8 cellular contexts compared by ENCODE assay signal in the genomic region with DNA sequence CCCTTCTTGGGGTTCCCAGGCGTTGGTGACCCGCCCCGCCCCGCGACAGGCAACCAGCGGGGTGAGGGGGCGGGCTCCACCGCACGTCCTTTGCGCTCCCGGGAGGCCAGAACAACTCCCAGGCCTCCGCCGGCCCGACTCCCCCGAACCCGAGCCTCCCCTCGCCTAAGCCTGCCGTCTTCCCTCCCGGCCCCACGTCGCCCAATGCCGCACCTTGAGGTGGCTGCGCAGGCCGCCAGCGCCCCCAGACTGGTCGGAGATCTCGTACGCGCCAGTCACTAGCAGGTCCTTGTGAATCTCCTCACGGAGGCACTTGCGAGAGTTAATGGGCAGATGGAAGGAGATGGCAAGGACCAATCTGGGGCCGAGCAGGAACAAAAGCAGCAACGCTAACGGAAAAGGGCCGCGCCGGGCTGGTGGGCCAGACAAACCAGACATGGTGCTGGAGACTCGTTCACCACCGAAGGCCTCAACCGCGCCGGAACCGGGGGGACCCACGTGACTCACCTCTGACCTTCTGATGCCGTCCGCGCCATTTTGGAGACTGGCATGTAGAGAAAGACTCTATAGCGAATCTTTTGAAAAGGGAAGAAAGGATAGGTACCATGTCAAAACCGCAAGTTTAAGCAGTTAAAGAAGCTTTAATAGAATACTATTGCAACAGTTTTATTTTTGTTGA. TPM values are rescaled to one million over a fixed set of nuclear protein-coding genes. Genes with fewer than 3 reads are reported as not detected.
DNase-seq lines count a peak whose midpoint lies in the region; ATAC-seq and TF ChIP-seq lines count a peak whose summit lies in the region.

TMED10 (minus strand) TSS at position 471 of the 679 bp plus-strand sequence; CDS start at position 438, 33 bp downstream.

- H3K27ac ChIP-seq in SK-N-SH (ENCODE audit: low read depth in 2 of 2, low read length in 1 of 2) (peak within 1 kb of the TSS; percentile 95 to 98), ovary (peak within 1 kb of the TSS; percentile 62 to 93), thyroid gland (peak within 1 kb of the TSS; percentile 92 to 97 (median 94))

- H3K36me3 ChIP-seq in SK-N-SH (replicated peaks in 1 of 2; ENCODE audit: control insufficient read depth in 1 of 2, insufficient read depth in 2 of 2, low read length in 1 of 2) = peaks cover 0 to 3% of the 10 kb centered on the region in 2 experiments
- no peaks in the 10 kb centered on the region for H3K36me3 ChIP-seq in ovary
- H3K36me3 ChIP-seq in thyroid gland = no peaks in the 10 kb centered on the region

- POLR2A ChIA-PET in SK-N-SH (lab: Yijun Ruan, JAX) = interaction anchor here (1.2 kb wide), 1 partner anchor 118 kb away, joined by 3 read pairs; no protein-coding TSS in a partner anchor

- DNase-seq in Daoy (ENCODE audit: low read depth) = peak; percentile 92
- peak; percentile 90 for DNase-seq in Jurkat, Clone E6-1 (ENCODE audit: low read depth, low spot score)
- DNase-seq in SK-N-SH = peak; percentile 92
- peak; percentile 89 for DNase-seq in activated naive CD4-positive, alpha-beta T cell treated with anti-CD3 and anti-CD28 coated beads, Interleukin-2, amount 50 U/mL, for 72 hours (ENCODE audit: low spot score in 2 of 2)
- DNase-seq in head of caudate nucleus = peak; percentile 78 to 97 (median 91)
- DNase-seq in ovary = peak; percentile 87 to 93 (median 91)
- DNase-seq in thyroid gland = peak; percentile 84 to 90

- TF ChIP-seq CTCF in SK-N-SH (IDR thresholded peaks at IDR 0.05) = no peak; the same call in 1 of the 2 replicates
- TF ChIP-seq CTCF in ovary (IDR thresholded peaks at IDR 0.05) = no peak
- TF ChIP-seq CTCF in thyroid gland (IDR thresholded peaks at IDR 0.05) = no peak

- peak within 1 kb of the TSS; percentile 99 for H3K9ac ChIP-seq in SK-N-SH

- TF ChIP-seq POLR2A in ovary (IDR thresholded peaks at IDR 0.05) (peak; percentile 82), thyroid gland (IDR thresholded peaks at IDR 0.05) (peak; percentile 41 to 81)

- CTCF ChIA-PET in SK-N-SH (lab: Yijun Ruan, JAX) = interaction anchor here (1.0 kb wide), 2 partner anchors 108 to 123 kb away, joined by 3 read pairs; no protein-coding TSS in a partner anchor

- no peaks in the 10 kb centered on the region for H3K9me2 ChIP-seq in SK-N-SH

- H3K4me3 ChIP-seq in Jurkat, Clone E6-1 (ENCODE audit: low read length) = peak within 1 kb of the TSS; percentile 90
- peak within 1 kb of the TSS; percentile 83 to 91 for H3K4me3 ChIP-seq in SK-N-SH (ENCODE audit: low read depth in 2 of 2, low read length in 1 of 2)
- peak within 1 kb of the TSS; percentile 92 for H3K4me3 ChIP-seq in ovary
- H3K4me3 ChIP-seq in thyroid gland (replicated peaks in 1 of 3) = peak within 1 kb of the TSS; percentile 91 to 97 (median 96)

- ATAC-seq in GM21619 (IDR thresholded peaks at IDR 0.05; ENCODE audit: unreplicated experiment) = peak; percentile 61
- peak; percentile 83 to 84 for ATAC-seq in activated naive CD4-positive, alpha-beta T cell treated with anti-CD3 and anti-CD28 coated beads, Interleukin-2, amount 50 U/mL, for 72 hours

- H3F3A ChIP-seq in SK-N-SH (replicated peaks; ENCODE audit: insufficient read depth) = no peaks in the 10 kb centered on the region

- H3K79me2 ChIP-seq in SK-N-SH (ENCODE audit: insufficient read depth) = peaks cover 51% of the 10 kb centered on the region

- H4K20me1 ChIP-seq in SK-N-SH (ENCODE audit: insufficient read depth) = peaks cover 28% of the 10 kb centered on the region

- TF ChIP-seq EP300 in SK-N-SH (IDR thresholded peaks at IDR 0.05; ENCODE audit: borderline replicate concordance in 1 of 2, low read depth in 1 of 2, low read length in 1 of 2) = no peak
- peak; percentile 13 for TF ChIP-seq EP300 in ovary (IDR thresholded peaks at IDR 0.05)

- no peaks in the 10 kb centered on the region for H3K36me3 Mint-ChIP-seq in activated naive CD4-positive, alpha-beta T cell treated with anti-CD3 and anti-CD28 coated beads, Interleukin-2, amount 50 U/mL, for 72 hours

- H3K27ac Mint-ChIP-seq in activated naive CD4-positive, alpha-beta T cell treated with anti-CD3 and anti-CD28 coated beads, Interleukin-2, amount 50 U/mL, for 72 hours = peak within 1 kb of the TSS; percentile 99

- intact Hi-C loops in head of caudate nucleus (cut with DNase I) (loop anchor here (2.0 kb wide), 1 partner anchor 121 kb away; no protein-coding TSS in a partner anchor), ovary (cut with DNase I) (loop anchor here in 1 of 4 donors (5.0 kb wide), 1 partner anchor 101 kb away; the partner anchor contains the start of gene FOS), thyroid gland (cut with DNase I) (no loop called here)

- no peaks in the 10 kb centered on the region for H3K9me3 Mint-ChIP-seq in activated naive CD4-positive, alpha-beta T cell treated with anti-CD3 and anti-CD28 coated beads, Interleukin-2, amount 50 U/mL, for 72 hours

- H3K27me3 ChIP-seq in SK-N-SH (ENCODE audit: insufficient read depth) (no peaks in the 10 kb centered on the region), ovary (no peaks in the 10 kb centered on the region), thyroid gland (no peaks in the 10 kb centered on the region)

- WGBS in SK-N-SH (ENCODE audit: low lambda C conversion rate) = 1% methylated on average over 41 of the region's 49 CpGs
- WGBS in ovary, 3 donors = 0 to 1% (median 1%) methylated on average over 47 to 49 of the region's 49 CpGs
- 1% methylated on average over 34 to 48 of the region's 49 CpGs for WGBS in thyroid gland, 2 donors

- H3K4me1 ChIP-seq in SK-N-SH (ENCODE audit: control insufficient read depth in 1 of 2, insufficient read depth in 2 of 2, low read depth in 1 of 2, low read length in 1 of 2) (no peaks in the 10 kb centered on the region; a peak in 2 of 4 replicates), ovary (ENCODE audit: insufficient read depth) (peaks cover 8% of the 10 kb centered on the region), thyroid gland (peaks cover 19 to 29% of the 10 kb centered on the region in 2 donors)

- H3K9me3 ChIP-seq in SK-N-SH (no peaks in the 10 kb centered on the region), ovary (no peaks in the 10 kb centered on the region), thyroid gland (no peaks in the 10 kb centered on the region)

- H2AFZ ChIP-seq in SK-N-SH (ENCODE audit: low read depth) = peak within 1 kb of the TSS; percentile 89; the same call in 1 of the 2 replicates

- peak within 1 kb of the TSS; percentile 80 for H3K4me2 ChIP-seq in SK-N-SH

- TF ChIP-seq RAD21 in SK-N-SH (IDR thresholded peaks at IDR 0.05; ENCODE audit: low read length) = no peak

TF ChIP-seq in SK-N-SH, 30 proteins besides CTCF, POLR2A, EP300 and RAD21 (continues in another document):
- TF ChIP-seq FOSL2 (IDR thresholded peaks at IDR 0.05; ENCODE audit: borderline replicate concordance, low read depth) = no peak
- no peak for TF ChIP-seq GATA2 (CRISPR knock-in tag; IDR thresholded peaks at IDR 0.05)
- TF ChIP-seq CHD2 (IDR thresholded peaks at IDR 0.05; ENCODE audit: low read length, partially characterized antibody) = peak; percentile 87
- no peak for TF ChIP-seq FOXM1 (IDR thresholded peaks at IDR 0.05; ENCODE audit: low read depth)
- TF ChIP-seq ELF1 (IDR thresholded peaks at IDR 0.05) = peak; percentile 51; the same call in 1 of the 2 replicates
- TF ChIP-seq TEAD4 (IDR thresholded peaks at IDR 0.05; ENCODE audit: borderline replicate concordance, insufficient read depth) = no peak
- TF ChIP-seq RCOR1 (IDR thresholded peaks at IDR 0.05; ENCODE audit: low read length) = no peak
- peak; percentile 37; the same call in 1 of the 2 replicates for TF ChIP-seq POLR2AphosphoS5 (IDR thresholded peaks at IDR 0.05; ENCODE audit: low read depth, low read length)
- TF ChIP-seq SIN3A (IDR thresholded peaks at IDR 0.05; ENCODE audit: borderline replicate concordance, low read depth, low read length) = no peak
- no peak for TF ChIP-seq MXI1 (IDR thresholded peaks at IDR 0.05; ENCODE audit: low read depth, low read length)
- TF ChIP-seq RFX5 (IDR thresholded peaks at IDR 0.05; ENCODE audit: low read length) = no peak
- TF ChIP-seq GABPA (IDR thresholded peaks at IDR 0.05; ENCODE audit: low read depth) = peak; percentile 97
- no peak for TF ChIP-seq FOXJ3 (CRISPR knock-in tag; IDR thresholded peaks at IDR 0.05)
- no peak for TF ChIP-seq SMC3 (IDR thresholded peaks at IDR 0.05; ENCODE audit: low read depth, low read length)
- TF ChIP-seq MAX (IDR thresholded peaks at IDR 0.05; ENCODE audit: low read depth) = peak; percentile 86
- no peak for TF ChIP-seq JUND (IDR thresholded peaks at IDR 0.05)
- TF ChIP-seq EZH2phosphoT487 (IDR thresholded peaks at IDR 0.05; ENCODE audit: borderline replicate concordance, low read depth) = no peak
- no peak for TF ChIP-seq NRF1 (IDR thresholded peaks at IDR 0.05; ENCODE audit: low read depth, low read length)
- no peak for TF ChIP-seq MEF2A (IDR thresholded peaks at IDR 0.05; ENCODE audit: borderline replicate concordance, low read depth)
- TF ChIP-seq, protein P1, sequence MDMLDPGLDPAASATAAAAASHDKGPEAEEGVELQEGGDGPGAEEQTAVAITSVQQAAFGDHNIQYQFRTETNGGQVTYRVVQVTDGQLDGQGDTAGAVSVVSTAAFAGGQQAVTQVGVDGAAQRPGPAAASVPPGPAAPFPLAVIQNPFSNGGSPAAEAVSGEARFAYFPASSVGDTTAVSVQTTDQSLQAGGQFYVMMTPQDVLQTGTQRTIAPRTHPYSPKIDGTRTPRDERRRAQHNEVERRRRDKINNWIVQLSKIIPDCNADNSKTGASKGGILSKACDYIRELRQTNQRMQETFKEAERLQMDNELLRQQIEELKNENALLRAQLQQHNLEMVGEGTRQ (IDR thresholded peaks at IDR 0.05; ENCODE audit: borderline replicate concordance, low read depth, low read length) = peak; percentile 74

RNA-seq across cellular contexts. Expression of gene TMED10, which starts in this region (rescaled TPM):
- total RNA-seq in Daoy (2014; rRNA removed; shearing (Covaris generic)) = 298 and 409 TPM in 2 replicates
- 136 TPM for polyA plus RNA-seq in Jurkat, Clone E6-1 (2012; ENCODE audit: insufficient read depth, insufficient read length)
- 168 and 287 TPM in 2 replicates for polyA plus RNA-seq in SK-N-SH (2012; rRNA removed)
- 220 and 236 TPM in 2 replicates for polyA plus RNA-seq in SK-N-SH (2012; cell fraction: cytosol; rRNA removed)
- polyA plus RNA-seq in SK-N-SH (2012; cell fraction: nucleus; rRNA removed) = 84.3 and 162 TPM in 2 replicates
- 100 to 1,000 TPM; 148 to 158 TPM for total RNA-seq in activated naive CD4-positive, alpha-beta T cell treated with anti-CD3 and anti-CD28 coated beads, Interleukin-2, amount 50 U/mL, for 72 hours
- 100 to 1,000 TPM; 172 to 446 (median 287) TPM for total RNA-seq in ovary
- polyA plus RNA-seq in ovary = 100 to 1,000 TPM; 164 to 315 TPM
- total RNA-seq in thyroid gland = 100 to 1,000 TPM; 289 to 559 (median 388) TPM

Comparison
In these comparisons a context has a peak if more than half of its experiments do, and no peak if none do; other contexts are left out.
1. Peak in every context shown above with its lines: DNase-seq, ATAC-seq, H3K4me3 ChIP-seq and H3K27ac ChIP-seq.